In genomic region chr9:99040911-99041582, GRCh38 we compare ENCODE assay signal across 9 cellular contexts.
DNase-seq lines count a peak whose midpoint lies in the region; ATAC-seq and TF ChIP-seq lines count a peak whose summit lies in the region.
"Had no signal": no experiment of that assay in that cellular context is flagged by ENCODE, and none has a peak within 500 bp of the region (broad histone marks: within the 10 kb centered on the region; RNA-seq: fewer than 3 reads in every experiment).

No MANE protein-coding gene starts in this region.

- peak overlapping the region; percentile 20; the same call in 1 of the 2 replicates for H3K4me2 ChIP-seq in PC-9

- no peaks in the 10 kb centered on the region for H3K79me2 ChIP-seq in PC-9 (ENCODE audit: low read depth)

- H3K27me3 ChIP-seq in PC-9 (ENCODE audit: insufficient read depth, low read depth), result no peaks in the 10 kb centered on the region
- no peaks in the 10 kb centered on the region for H3K27me3 ChIP-seq in H7 (ENCODE audit: control insufficient read depth, insufficient read depth, low read length)
- H3K27me3 ChIP-seq: ascending aorta had no signal

- no peaks in the 10 kb centered on the region for H3K36me3 ChIP-seq in PC-9 (ENCODE audit: low read depth)
- H3K36me3 ChIP-seq in H7 (replicated peaks; ENCODE audit: control insufficient read depth, insufficient read depth, low read length), result no peaks in the 10 kb centered on the region
- H3K36me3 ChIP-seq: ascending aorta had no signal

- no peaks in the 10 kb centered on the region for H3K9me3 ChIP-seq in PC-9 (ENCODE audit: insufficient read depth, low read depth)

- no peaks in the 10 kb centered on the region for H3F3A ChIP-seq in PC-9 (ENCODE audit: insufficient read depth, low read depth)

- no peak for ATAC-seq in GM21529 (IDR thresholded peaks at IDR 0.05; ENCODE audit: unreplicated experiment)

- POLR2A ChIA-PET in PC-9 (lab: Charles Lee; ENCODE audit: unreplicated experiment), result no interaction called here

- intact Hi-C loops in PC-9 (cut with micrococcal nuclease; ENCODE audit: unreplicated experiment), result no loop called here

- H2AFZ ChIP-seq in PC-9, result no peak overlapping the region

- CTCF ChIA-PET in PC-9 (lab: Charles Lee), result no interaction called here

- no TSS peak for BruUV-seq in PC-9 (replicated peaks; lab: Mats Ljungman, UMichigan)

- H3K9me2 ChIP-seq in PC-9 (ENCODE audit: insufficient read depth), result no peaks in the 10 kb centered on the region

- H3K4me3 ChIP-seq in PC-9 (no peak overlapping the region), fibroblast of mammary gland (ENCODE audit: control insufficient read depth, low read depth, low read length) (no peak overlapping the region), H7 (ENCODE audit: insufficient read depth, low read depth, low read length) (no peak overlapping the region)
- H3K4me3 ChIP-seq: ascending aorta had no signal

- no peak overlapping the region for H3K27ac ChIP-seq in PC-9
- H3K27ac ChIP-seq: ascending aorta had no signal

- TF ChIP-seq CTCF in PC-9 (conservative IDR thresholded peaks at IDR 0.05) (no peak), fibroblast of mammary gland (conservative IDR thresholded peaks at IDR 0.05; ENCODE audit: control insufficient read depth, insufficient read depth, low read depth, low read length) (no peak)

- DNase-seq in GF-D8 (lab: John Stamatoyannopoulos, UW) (peak; percentile 58), PC-9 (peak in 1 of 2 experiments; percentile 59), fibroblast of mammary gland (ENCODE audit: low read depth) (peak; percentile 79), retina (peak; percentile 28), H7 (no peak), DMS53 (lab: John Stamatoyannopoulos, UW) (no peak)
- DNase-seq in activated effector memory CD4-positive, alpha-beta T cell treated with Interleukin-2 at 50 U/mL for 16 hours, result no peak

- no peaks in the 10 kb centered on the region for H4K20me1 ChIP-seq in PC-9 (ENCODE audit: insufficient read depth)

- peaks cover 18% of the 10 kb centered on the region for H3K4me1 ChIP-seq in PC-9 (replicated peaks; ENCODE audit: insufficient read depth)
- H3K4me1 ChIP-seq: ascending aorta had no signal

Comparison
In these comparisons a context has a peak if more than half of its experiments do, and no peak if none do; other contexts are left out.
1. DNase-seq: peak in GF-D8 (single experiment), fibroblast of mammary gland (single experiment) and retina (single experiment); none in H7 (single experiment), activated effector memory CD4-positive, alpha-beta T cell treated with Interleukin-2 at 50 U/mL for 16 hours (single experiment) and DMS53 (single experiment).